Comparison of ENCODE assay signal across 24 cellular contexts in the genomic region with DNA sequence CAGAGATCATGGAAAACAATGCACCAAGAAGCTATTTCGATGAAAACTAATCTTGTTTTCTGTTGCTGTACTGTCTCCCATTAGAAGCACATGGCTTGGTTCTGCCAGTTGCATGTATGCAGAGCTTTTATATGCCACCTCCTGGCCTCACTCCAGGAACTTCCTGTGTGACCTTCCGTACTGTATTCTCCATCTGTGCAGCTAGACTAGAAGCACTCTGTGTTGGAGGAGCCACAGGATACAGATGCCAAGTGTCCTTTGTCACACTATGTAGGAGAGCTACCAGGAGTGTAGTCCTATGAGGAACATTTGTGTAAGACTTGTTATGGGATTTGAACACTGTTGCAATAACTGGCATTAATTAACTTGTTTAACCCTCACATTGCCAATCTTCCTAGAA.
"Had no signal": no experiment of that assay in that cellular context is flagged by ENCODE, and none has a peak within 500 bp of the region (broad histone marks: within the 10 kb centered on the region; RNA-seq: fewer than 3 reads in every experiment).

No MANE protein-coding gene starts in this region.

- H3K79me2 ChIP-seq: hepatocyte had no signal

- H3K4me3 ChIP-seq: ascending aorta, cardiac muscle cell, coronary artery, dorsolateral prefrontal cortex, gastroesophageal sphincter, hepatocyte, left ventricle myocardium inferior, lung, right lobe of liver, thoracic aorta, upper lobe of left lung, vagina had no signal

- H3K4me2 ChIP-seq: hepatocyte had no signal

- H3K27me3 ChIP-seq: ascending aorta, cardiac muscle cell, dorsolateral prefrontal cortex, gastroesophageal sphincter, hepatocyte, right lobe of liver, upper lobe of left lung, vagina had no signal

- H3K4me1 ChIP-seq: ascending aorta, gastroesophageal sphincter, left ventricle myocardium inferior, right lobe of liver, upper lobe of left lung, vagina had no signal

- H3K36me3 ChIP-seq: ascending aorta, cardiac muscle cell, gastroesophageal sphincter, left ventricle myocardium inferior, right lobe of liver, thoracic aorta, upper lobe of left lung, vagina had no signal

- H3K27ac ChIP-seq: ascending aorta, cardiac muscle cell, coronary artery, dorsolateral prefrontal cortex, gastroesophageal sphincter, hepatocyte, left ventricle myocardium inferior, right lobe of liver, thoracic aorta, upper lobe of left lung, vagina had no signal

- H2AFZ ChIP-seq: hepatocyte had no signal

- H3K9me3 ChIP-seq: ascending aorta, right lobe of liver, thoracic aorta, vagina had no signal

- DNase-seq: activated CD4-positive, alpha-beta memory T cell treated with anti-CD3 and anti-CD28 coated beads for 36 hours; activated CD4-positive, alpha-beta T cell treated with anti-CD3 and anti-CD28 coated beads, Interleukin-2, amount 10 ng/mL, durations not matched to agents 24 days and 14 days; activated CD4-positive, CD25-positive, alpha-beta regulatory T cell treated with anti-CD3 and anti-CD28 coated beads, Interleukin-2, amount 50 U/mL, for 72 hours; activated CD8-positive, alpha-beta memory T cell treated with anti-CD3 and anti-CD28 coated beads, Interleukin-2, amount 50 U/mL, for 4 hours; activated gamma-delta T cell; activated naive CD4-positive, alpha-beta T cell treated with anti-CD3 and anti-CD28 coated beads, Interleukin-2, amount 10 ng/mL, durations not matched to agents 7 days and 5 days; activated naive CD8-positive, alpha-beta T cell treated with anti-CD3 and anti-CD28 coated beads, Interleukin-2, amount 10 ng/mL, durations not matched to agents 7 days and 5 days; activated T-cell treated with anti-CD3 and anti-CD28 coated beads, Interleukin-2, amount 50 U/mL, for 1 hour; dorsolateral prefrontal cortex; effector memory CD4-positive, alpha-beta T cell; islet precursor cell; left ventricle myocardium inferior; right lobe of liver; stimulated activated CD4-positive, alpha-beta T cell treated with anti-CD3 and anti-CD28 coated beads, Interleukin-2, amount 100 ng/mL, for 48 hours; stimulated activated naive CD8-positive, alpha-beta T cell treated with anti-CD3 and anti-CD28 coated beads, Interleukin-15, Interleukin-2, amounts not matched to agents 100 U/mL and 50 U/mL, for 24 hours; upper lobe of left lung had no signal
